Comparison of ENCODE assay signal across 8 cellular contexts in genomic region chr6:73520688-73521350, GRCh38. TPM values are rescaled to one million over a fixed set of nuclear protein-coding genes. Genes with fewer than 3 reads are reported as not detected.
DNase-seq lines count a peak whose midpoint lies in the region; ATAC-seq and TF ChIP-seq lines count a peak whose summit lies in the region.

TSS of gene EEF1A1 (minus strand) at chr6:73521032. CDS start at chr6:73520026, 1,006 bp downstream.

- H3K27ac ChIP-seq in left ventricle myocardium inferior (replicated peaks) (peak within 1 kb of the TSS; percentile 99), prostate gland (peak within 1 kb of the TSS; percentile 100), urinary bladder (ENCODE audit: low read depth) (peak within 1 kb of the TSS; percentile 98)

- peaks cover 4% of the 10 kb centered on the region for H3K9me3 ChIP-seq in T-helper 17 cell (ENCODE audit: control insufficient read depth, low read length, poor library complexity, severe bottlenecking)
- H3K9me3 ChIP-seq in left ventricle myocardium inferior (replicated peaks) = no peaks in the 10 kb centered on the region
- no peaks in the 10 kb centered on the region for H3K9me3 ChIP-seq in prostate gland

- TF ChIP-seq POLR2A in prostate gland (IDR thresholded peaks at IDR 0.05) = peak; percentile 99

- peaks cover 51% of the 10 kb centered on the region for H3K27me3 ChIP-seq in left ventricle myocardium inferior (ENCODE audit: low read depth)
- H3K27me3 ChIP-seq in prostate gland (replicated peaks; ENCODE audit: insufficient read depth) = no peaks in the 10 kb centered on the region

- in situ Hi-C loops in GM13976 (cut with MboI; ENCODE audit: low sequenced_read_pairs, unreplicated experiment) = no loop called here

- H3K4me1 ChIP-seq in left ventricle myocardium inferior (peaks cover 80% of the 10 kb centered on the region), prostate gland (replicated peaks) (peaks cover 6% of the 10 kb centered on the region), urinary bladder (ENCODE audit: insufficient read depth) (no peaks in the 10 kb centered on the region)

- H3K36me3 ChIP-seq in left ventricle myocardium inferior = peaks cover 35% of the 10 kb centered on the region
- no peaks in the 10 kb centered on the region for H3K36me3 ChIP-seq in prostate gland
- H3K36me3 ChIP-seq in urinary bladder (ENCODE audit: insufficient read depth) = peaks cover 4% of the 10 kb centered on the region

- DNase-seq in GM13976 (ENCODE audit: low spot score) (peak; percentile 92), NCI-H1694 (lab: John Stamatoyannopoulos, UW) (peak; percentile 95), T-helper 17 cell (peak; percentile 96 to 99 (median 97)), amygdala (lab: John Stamatoyannopoulos, UW) (peak; percentile 83 to 100 (median 99)), left ventricle myocardium inferior (peak; percentile 97), prostate gland (ENCODE audit: low spot score) (peak; percentile 100)

- peak within 1 kb of the TSS; percentile 100 for H3K27ac Mint-ChIP-seq in T-helper 17 cell

- TF ChIP-seq CTCF in GM13976 (IDR thresholded peaks at IDR 0.05; ENCODE audit: borderline replicate concordance, control extremely low read depth, extremely low read depth, insufficient read depth, missing control alignments) = no peak
- TF ChIP-seq CTCF in left ventricle myocardium inferior (IDR thresholded peaks at IDR 0.05; ENCODE audit: borderline replicate concordance) = no peak
- TF ChIP-seq CTCF in prostate gland (IDR thresholded peaks at IDR 0.05) = peak in 2 of 4 experiments; percentile 11 to 19

- WGBS in prostate gland = 0% methylated on average over 44 of the region's 53 CpGs
- WGBS in urinary bladder = under 1% methylated on average over 53 of the region's 53 CpGs

- peak within 1 kb of the TSS; percentile 91 for H3K4me3 Mint-ChIP-seq in T-helper 17 cell

- peaks cover 45% of the 10 kb centered on the region for H3K4me1 Mint-ChIP-seq in T-helper 17 cell

- peak within 1 kb of the TSS; percentile 90 for H3K4me3 ChIP-seq in left ventricle myocardium inferior
- H3K4me3 ChIP-seq in prostate gland = peak within 1 kb of the TSS; percentile 88 to 97
- peak within 1 kb of the TSS; percentile 88 for H3K4me3 ChIP-seq in urinary bladder (ENCODE audit: low read depth, low read length)

- intact Hi-C loops in left ventricle myocardium inferior (cut with micrococcal nuclease) (loop anchor here (10.0 kb wide), 1 partner anchor 64 kb away; no protein-coding TSS in a partner anchor), prostate gland (cut with DNase I) (loop anchor here (1.0 to 5.0 kb wide), 3 partner anchors 64 to 1721 kb away; partner anchors contain the start of gene COX7A2)

- peaks cover 11% of the 10 kb centered on the region for H3K36me3 Mint-ChIP-seq in T-helper 17 cell (ENCODE audit: low read depth)

- peaks cover 6% of the 10 kb centered on the region for H3K27me3 Mint-ChIP-seq in T-helper 17 cell

- ATAC-seq in HG02870 (IDR thresholded peaks at IDR 0.05; ENCODE audit: unreplicated experiment) (peak; percentile 56), T-helper 17 cell (peak; percentile 81)

RNA-seq across cellular contexts. Expression of gene EEF1A1, which starts in this region (rescaled TPM):
- total RNA-seq in T-helper 17 cell (over 10,000 TPM; 15,315 to 15,954 TPM), left ventricle myocardium inferior (1,882 TPM), prostate gland (over 10,000 TPM in 1 of 2 donors, 1,000 to 10,000 TPM in 1; 6,474 to 10,301 TPM), urinary bladder (18,172 TPM)
- 11,265 TPM for polyA plus RNA-seq in urinary bladder

Comparison
In these comparisons a context has a peak if more than half of its experiments do, and no peak if none do; other contexts are left out.
1. Peak in every context shown above with its lines: DNase-seq, ATAC-seq, H3K4me3 ChIP-seq and H3K27ac ChIP-seq.